ENCODE assay signal across 23 cellular contexts in genomic region chr7:96833701-96834453, GRCh38.
A peak's percentile ranks its signal among the peaks of the same experiment; 100 is the strongest.
DNase-seq lines count a peak whose midpoint lies in the region; ATAC-seq and TF ChIP-seq lines count a peak whose summit lies in the region.
"Had no signal": no experiment of that assay in that cellular context is flagged by ENCODE, and none has a peak within 500 bp of the region (broad histone marks: within the 10 kb centered on the region; RNA-seq: fewer than 3 reads in every experiment).

No MANE protein-coding gene starts in this region.

- H3K36me3 Mint-ChIP-seq in WTC11 (no peaks in the 10 kb centered on the region), type B pancreatic cell (no peaks in the 10 kb centered on the region)
- H3K36me3 Mint-ChIP-seq: naive thymus-derived CD8-positive, alpha-beta T cell had no signal

- 47 to 54% (median 51%) methylated on average over 8 of the region's 8 CpGs for WGBS in heart left ventricle, 4 donors

- H3K9me3 ChIP-seq in heart left ventricle, result no peaks in the 10 kb centered on the region
- H3K9me3 ChIP-seq: body of pancreas, thoracic aorta had no signal

- no peaks in the 10 kb centered on the region for H3K36me3 ChIP-seq in heart left ventricle
- H3K36me3 ChIP-seq: thoracic aorta had no signal

- no peak overlapping the region for H3K27ac ChIP-seq in heart left ventricle
- H3K27ac ChIP-seq: 22Rv1, body of pancreas, thoracic aorta had no signal

- no peak overlapping the region for H3K4me3 Mint-ChIP-seq in WTC11
- H3K4me3 Mint-ChIP-seq in type B pancreatic cell, result peak overlapping the region; percentile 5
- H3K4me3 Mint-ChIP-seq: activated CD4-positive, alpha-beta T cell treated with anti-CD3 and anti-CD28 coated beads for 36 hours; activated naive CD4-positive, alpha-beta T cell treated with anti-CD3 and anti-CD28 coated beads for 36 hours; GM23338; naive thymus-derived CD8-positive, alpha-beta T cell had no signal

- no peak for TF ChIP-seq CTCF in WTC11 (IDR thresholded peaks at IDR 0.05)
- no peak for TF ChIP-seq CTCF in type B pancreatic cell (conservative IDR thresholded peaks at IDR 0.05)
- TF ChIP-seq CTCF in heart left ventricle (IDR thresholded peaks at IDR 0.05), result no peak

- DNase-seq in NCI-H1092 treated with DMSO at 0.1 percent for 48 hours (lab: John Stamatoyannopoulos, UW) (peak; percentile 8), NCI-H1092 (lab: John Stamatoyannopoulos, UW) (no peak), WTC11 (ENCODE audit: low spot score) (no peak), fibroblast of the conjunctiva (ENCODE audit: low read depth) (peak; percentile 1), type B pancreatic cell (ENCODE audit: extremely low spot score, unreplicated experiment) (no peak), activated gamma-delta T cell (lab: John Stamatoyannopoulos, UW) (no peak), heart left ventricle (no peak), posterior cingulate gyrus (no peak)
- DNase-seq: activated CD4-positive, alpha-beta T cell treated with anti-CD3 and anti-CD28 coated beads for 36 hours; activated CD8-positive, alpha-beta memory T cell treated with anti-CD3 and anti-CD28 coated beads, Interleukin-2, amount 50 U/mL, for 4 hours; activated naive CD4-positive, alpha-beta T cell treated with anti-CD3 and anti-CD28 coated beads for 36 hours; body of pancreas; C1 segment of cervical spinal cord; foreskin melanocyte; mammary epithelial cell; naive thymus-derived CD8-positive, alpha-beta T cell; NCI-H2029; retina; SHP77 treated with DMSO at 0.1 percent for 48 hours; T1000 had no signal

- no peak for TF ChIP-seq POLR2A in heart left ventricle (IDR thresholded peaks at IDR 0.05)

- H3K9me3 Mint-ChIP-seq in WTC11 (no peaks in the 10 kb centered on the region), type B pancreatic cell (peaks cover 5% of the 10 kb centered on the region)
- H3K9me3 Mint-ChIP-seq: activated naive CD4-positive, alpha-beta T cell treated with anti-CD3 and anti-CD28 coated beads for 36 hours; GM23338 had no signal

- POLR2A ChIA-PET in WTC11 (lab: Charles Lee), result no interaction called here

- CTCF ChIA-PET in WTC11 (lab: Charles Lee), result no interaction called here

- H3K4me1 ChIP-seq in heart left ventricle, result peaks cover 0 to 24% (median 0%) of the 10 kb centered on the region in 12 donors
- H3K4me1 ChIP-seq: body of pancreas had no signal

- H3K4me3 ChIP-seq in heart left ventricle, result no peak overlapping the region
- H3K4me3 ChIP-seq: body of pancreas, GM23338, thoracic aorta had no signal

- H3K27me3 Mint-ChIP-seq in WTC11 (ENCODE audit: low read depth), result peaks cover 2% of the 10 kb centered on the region; the same call in 1 of the 2 replicates
- H3K27me3 Mint-ChIP-seq in type B pancreatic cell, result peaks cover 9% of the 10 kb centered on the region

- H3K4me1 Mint-ChIP-seq in WTC11 (no peaks in the 10 kb centered on the region), type B pancreatic cell (ENCODE audit: unreplicated experiment) (peaks cover 50% of the 10 kb centered on the region)
- H3K4me1 Mint-ChIP-seq: GM23338 had no signal

- no peaks in the 10 kb centered on the region for H3K27me3 ChIP-seq in heart left ventricle
- H3K27me3 ChIP-seq: body of pancreas had no signal

- H3K27ac Mint-ChIP-seq in WTC11 (no peak overlapping the region), type B pancreatic cell (peak overlapping the region; percentile 80)
- H3K27ac Mint-ChIP-seq: activated CD4-positive, alpha-beta T cell treated with anti-CD3 and anti-CD28 coated beads for 36 hours; activated naive CD4-positive, alpha-beta T cell treated with anti-CD3 and anti-CD28 coated beads for 36 hours; GM23338; naive thymus-derived CD8-positive, alpha-beta T cell had no signal

- intact Hi-C loops in heart left ventricle (cut with DNase I), result no loop called here
- intact Hi-C loops in posterior cingulate gyrus (cut with DNase I), result no loop called here

- ATAC-seq in WTC11 (no peak), heart left ventricle (no peak)
- ATAC-seq: activated CD4-positive, alpha-beta T cell treated with anti-CD3 and anti-CD28 coated beads for 36 hours; body of pancreas; GM23338; naive thymus-derived CD8-positive, alpha-beta T cell had no signal

TF ChIP-seq in WTC11, 78 proteins besides CTCF, POLR2A, EP300 and RAD21:
- TF ChIP-seq GABPB1 (CRISPR knock-in tag; IDR thresholded peaks at IDR 0.05) (peak; percentile 98), PREB (CRISPR knock-in tag; IDR thresholded peaks at IDR 0.05; ENCODE audit: borderline replicate concordance) (no peak)

Comparison
In these comparisons a context has a peak if more than half of its experiments do, and no peak if none do; other contexts are left out.
1. DNase-seq: peak in NCI-H1092 treated with DMSO at 0.1 percent for 48 hours (single experiment) and fibroblast of the conjunctiva (single experiment); none in NCI-H1092 (single experiment), WTC11 (single experiment), type B pancreatic cell (single experiment), activated gamma-delta T cell (single experiment), heart left ventricle (0 of 5) and posterior cingulate gyrus (0 of 10).